Comparison of ENCODE assay signal across 1 cellular context in the genomic region with DNA sequence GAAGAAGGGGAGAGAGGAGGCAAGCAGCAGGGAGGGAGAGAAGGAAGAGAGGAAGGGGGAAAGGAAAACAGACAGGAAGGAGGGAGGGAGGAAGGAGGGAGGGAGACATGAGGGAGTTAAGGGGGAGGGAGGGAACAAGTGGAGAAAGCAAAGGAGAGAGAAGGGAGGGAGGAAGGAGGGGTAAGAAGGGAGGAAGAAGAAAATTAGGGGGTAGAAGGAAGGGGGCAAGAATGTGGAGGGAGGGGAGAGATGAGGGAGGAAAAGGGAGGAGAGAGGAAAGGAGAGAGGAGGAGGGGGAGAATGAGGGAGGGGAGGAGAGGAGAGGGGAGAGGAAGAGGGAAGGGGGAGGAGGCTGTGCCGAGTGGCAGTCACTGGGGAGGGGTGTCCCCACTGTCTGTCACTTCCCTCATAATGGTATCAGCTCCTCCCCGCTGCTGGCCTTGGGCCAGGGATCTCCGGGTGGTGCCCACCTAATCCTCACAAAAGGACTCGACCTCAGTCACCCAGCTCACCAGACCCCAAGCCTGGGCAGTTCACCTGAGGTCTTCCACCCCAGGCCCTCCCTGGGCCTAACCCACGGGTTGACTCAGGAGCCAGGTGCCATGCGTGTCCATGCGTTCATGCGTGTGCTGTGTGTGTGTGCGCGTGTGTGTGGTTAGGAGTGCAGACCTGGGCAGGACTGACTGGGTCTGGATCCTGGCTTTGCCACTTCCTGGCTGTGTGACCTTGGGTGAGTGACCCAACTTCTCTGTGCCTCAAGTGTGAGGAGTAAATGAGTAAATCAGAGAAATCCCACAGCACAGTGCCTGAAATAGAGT.
TF ChIP-seq lines count a peak whose summit lies in the region.

No MANE protein-coding gene starts in this region.

TF ChIP-seq in IMR-90, 13 proteins besides CTCF, POLR2A, EP300 and RAD21:
- TF ChIP-seq FOS (IDR thresholded peaks at IDR 0.05; ENCODE audit: low read depth, low read length) = no peak
- no peak for TF ChIP-seq SMC3 (IDR thresholded peaks at IDR 0.05; ENCODE audit: low read depth, low read length)
- TF ChIP-seq ELK1 (IDR thresholded peaks at IDR 0.05; ENCODE audit: borderline replicate concordance, low read depth, low read length) = no peak
- no peak for TF ChIP-seq CEBPB (IDR thresholded peaks at IDR 0.05; ENCODE audit: low read depth, low read length)
- TF ChIP-seq, protein P1, sequence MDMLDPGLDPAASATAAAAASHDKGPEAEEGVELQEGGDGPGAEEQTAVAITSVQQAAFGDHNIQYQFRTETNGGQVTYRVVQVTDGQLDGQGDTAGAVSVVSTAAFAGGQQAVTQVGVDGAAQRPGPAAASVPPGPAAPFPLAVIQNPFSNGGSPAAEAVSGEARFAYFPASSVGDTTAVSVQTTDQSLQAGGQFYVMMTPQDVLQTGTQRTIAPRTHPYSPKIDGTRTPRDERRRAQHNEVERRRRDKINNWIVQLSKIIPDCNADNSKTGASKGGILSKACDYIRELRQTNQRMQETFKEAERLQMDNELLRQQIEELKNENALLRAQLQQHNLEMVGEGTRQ (IDR thresholded peaks at IDR 0.05; ENCODE audit: low read depth, low read length) = no peak
- no peak for TF ChIP-seq RFX5 (IDR thresholded peaks at IDR 0.05; ENCODE audit: low read depth, low read length)
- TF ChIP-seq RCOR1 (IDR thresholded peaks at IDR 0.05; ENCODE audit: insufficient replicate concordance, low read length) = no peak
